ENCODE assay signal across 8 cellular contexts in genomic region chr11:43359432-43359818, GRCh38. TPM values are rescaled to one million over a fixed set of nuclear protein-coding genes. Genes with fewer than 3 reads are reported as not detected.
A peak's percentile ranks its signal among the peaks of the same experiment; 100 is the strongest.
DNase-seq lines count a peak whose midpoint lies in the region; ATAC-seq and TF ChIP-seq lines count a peak whose summit lies in the region.

No MANE protein-coding gene starts in this region.

- H3K4me3 ChIP-seq in DOHH2 (ENCODE audit: low read length) = peak overlapping the region; percentile 83
- H3K4me3 ChIP-seq in SJSA1 = peak overlapping the region; percentile 93
- H3K4me3 ChIP-seq in mesodermal cell (ENCODE audit: extremely low read depth, insufficient read depth, low read length, poor library complexity, severe bottlenecking) = peak overlapping the region; percentile 85
- H3K4me3 ChIP-seq in urinary bladder (ENCODE audit: low read depth, low read length) = peak overlapping the region; percentile 93

- H3K4me3 Mint-ChIP-seq in effector memory CD8-positive, alpha-beta T cell = peak overlapping the region; percentile 98 to 100

- ATAC-seq in GM19324 (IDR thresholded peaks at IDR 0.05; ENCODE audit: low FRiP score, unreplicated experiment) = peak; percentile 42
- ATAC-seq in HG03175 (IDR thresholded peaks at IDR 0.05; ENCODE audit: unreplicated experiment) = peak; percentile 51
- peak; percentile 34 for ATAC-seq in effector memory CD8-positive, alpha-beta T cell (replicated peaks)

- H3K36me3 ChIP-seq in DOHH2 (ENCODE audit: control insufficient read depth, low read length) (peaks cover 25% of the 10 kb centered on the region), SJSA1 (peaks cover 26% of the 10 kb centered on the region), mesodermal cell (ENCODE audit: control insufficient read depth, insufficient read depth, low read length) (peaks cover 15% of the 10 kb centered on the region), urinary bladder (ENCODE audit: insufficient read depth) (no peaks in the 10 kb centered on the region)

- peak overlapping the region; percentile 97 to 98 for H3K27ac Mint-ChIP-seq in effector memory CD8-positive, alpha-beta T cell

- H3K27me3 Mint-ChIP-seq in effector memory CD8-positive, alpha-beta T cell = no peaks in the 10 kb centered on the region

- H3K4me1 Mint-ChIP-seq in effector memory CD8-positive, alpha-beta T cell (ENCODE audit: low read depth in 2 of 2) = peaks cover 32 to 47% of the 10 kb centered on the region in 2 donors

- DNase-seq in SJSA1 (ENCODE audit: low read depth in 1 of 2, low spot score in 2 of 2) = no peak
- peak in 1 of 3 experiments; percentile 16 for DNase-seq in effector memory CD8-positive, alpha-beta T cell
- DNase-seq in NCI-H1417 treated with DMSO at 0.1 percent for 48 hours (lab: John Stamatoyannopoulos, UW) = no peak

- no peaks in the 10 kb centered on the region for H3K9me3 Mint-ChIP-seq in effector memory CD8-positive, alpha-beta T cell

- no peaks in the 10 kb centered on the region; the same call in none of the 2 replicates for H4K20me1 ChIP-seq in DOHH2 (ENCODE audit: control insufficient read depth, insufficient read depth, low read depth, low read length)

- peaks cover 65% of the 10 kb centered on the region for H3K79me2 ChIP-seq in DOHH2 (ENCODE audit: control insufficient read depth, low read length)

- no peaks in the 10 kb centered on the region for H3K27me3 ChIP-seq in DOHH2 (ENCODE audit: control insufficient read depth, low read length)
- no peaks in the 10 kb centered on the region for H3K27me3 ChIP-seq in SJSA1 (replicated peaks)

- TF ChIP-seq CTCF in DOHH2 (IDR thresholded peaks at IDR 0.05; ENCODE audit: low read depth, low read length, poor library complexity, severe bottlenecking) = no peak

- H3K4me2 ChIP-seq in DOHH2 (ENCODE audit: low read length) = peak overlapping the region; percentile 86

- peaks cover 22% of the 10 kb centered on the region for H3K36me3 Mint-ChIP-seq in effector memory CD8-positive, alpha-beta T cell (ENCODE audit: insufficient read depth)

- no peaks in the 10 kb centered on the region for H3K9me3 ChIP-seq in DOHH2 (ENCODE audit: control insufficient read depth, insufficient read depth, low read length)
- no peaks in the 10 kb centered on the region for H3K9me3 ChIP-seq in SJSA1 (replicated peaks)
- no peaks in the 10 kb centered on the region for H3K9me3 ChIP-seq in mesodermal cell (ENCODE audit: control insufficient read depth, low read length)

- H3K9me2 ChIP-seq in DOHH2 (replicated peaks; ENCODE audit: control insufficient read depth, low read length) = no peaks in the 10 kb centered on the region

- 0 to 2% methylated on average over 10 to 14 of the region's 14 CpGs for WGBS in mesodermal cell (ENCODE audit: insufficient coverage in 2 of 2), 2 experiments
- WGBS in urinary bladder = under 1% methylated on average over 14 of the region's 14 CpGs

- H3F3A ChIP-seq in DOHH2 (ENCODE audit: control insufficient read depth, insufficient read depth) = peaks cover 3% of the 10 kb centered on the region; the same call in 1 of the 2 replicates

- peak overlapping the region; percentile 62 for H3K27ac ChIP-seq in DOHH2 (ENCODE audit: low read depth, low read length)
- peak overlapping the region; percentile 86 for H3K27ac ChIP-seq in SJSA1
- H3K27ac ChIP-seq in mesodermal cell (ENCODE audit: low read depth, low read length, severe bottlenecking) = peak overlapping the region; percentile 91
- H3K27ac ChIP-seq in urinary bladder (ENCODE audit: low read depth) = peak overlapping the region; percentile 84

- H3K4me1 ChIP-seq in DOHH2 (ENCODE audit: control insufficient read depth, low read length) (peaks cover 26% of the 10 kb centered on the region), SJSA1 (replicated peaks) (peaks cover 17% of the 10 kb centered on the region), mesodermal cell (ENCODE audit: control insufficient read depth, insufficient read depth, low read length, poor library complexity, severe bottlenecking) (peaks cover 4% of the 10 kb centered on the region), urinary bladder (ENCODE audit: insufficient read depth) (no peaks in the 10 kb centered on the region)

RNA-seq across cellular contexts. Expression of gene TTC17, which starts 0.7 kb away (rescaled TPM):
- total RNA-seq in SJSA1 (2014; rRNA removed; shearing (Covaris generic)) = 66.4 and 98.5 TPM in 2 replicates
- polyA plus RNA-seq in mesodermal cell (2013, experiment 1 of 2) = 65.3 TPM
- polyA plus RNA-seq in mesodermal cell (2013, experiment 2 of 2) = 68.9 TPM
- total RNA-seq in urinary bladder = 222 TPM
- polyA plus RNA-seq in urinary bladder = 33.7 TPM

RNA-seq across cellular contexts. Expression of gene API5, which starts 47.6 kb away (rescaled TPM):
- 175 and 202 TPM in 2 replicates for total RNA-seq in SJSA1 (2014; rRNA removed; shearing (Covaris generic))
- polyA plus RNA-seq in mesodermal cell (2013, experiment 1 of 2) = 106 TPM
- polyA plus RNA-seq in mesodermal cell (2013, experiment 2 of 2) = 107 TPM
- 78.4 TPM for total RNA-seq in urinary bladder
- polyA plus RNA-seq in urinary bladder = 55.8 TPM
